In genomic region chr16:84324439-84325262, GRCh38 we compare ENCODE assay signal across 16 cellular contexts. TPM values are rescaled to one million over a fixed set of nuclear protein-coding genes. Genes with fewer than 3 reads are reported as not detected.
"Had no signal": no experiment of that assay in that cellular context is flagged by ENCODE, and none has a peak within 500 bp of the region (broad histone marks: within the 10 kb centered on the region; RNA-seq: fewer than 3 reads in every experiment).

No MANE protein-coding gene starts in this region.

- H3K9me3 Mint-ChIP-seq: activated naive CD4-positive, alpha-beta T cell treated with anti-CD3 and anti-CD28 coated beads, Interleukin-2, amount 50 U/mL, for 72 hours; activated T-cell treated with anti-CD3 and anti-CD28 coated beads, Interleukin-2, amount 50 U/mL, for 24 hours; natural killer cell treated with Interleukin-12 subunit alpha and Interleukin-12 subunit beta and Interleukin-15 and Interleukin-18, amount 100 ng/mL, for 72 hours had no signal

- H3K27me3 ChIP-seq: tibial artery had no signal

- DNase-seq: activated CD4-positive, alpha-beta T cell treated with anti-CD3 and anti-CD28 coated beads, Interleukin-2, amount 50 U/mL, for 48 hours; activated CD8-positive, alpha-beta memory T cell treated with anti-CD3 and anti-CD28 coated beads, Interleukin-2, amount 10 ng/mL, durations not matched to agents 7 days and 5 days; activated effector memory CD4-positive, alpha-beta T cell treated with anti-CD3 and anti-CD28 coated beads, Interleukin-2, amount 50 U/mL, for 16 hours; activated T-cell treated with anti-CD3 and anti-CD28 coated beads, Interleukin-2, amount 50 U/mL, for 24 hours; anterior cingulate cortex; esophagus squamous epithelium; foreskin keratinocyte; head of caudate nucleus; islet precursor cell; stimulated activated CD4-positive, alpha-beta T cell treated with anti-CD3 and anti-CD28 coated beads, Interleukin-15, amount 100 ng/mL, for 24 hours; tibial artery had no signal

- H3K36me3 Mint-ChIP-seq: activated CD8-positive, alpha-beta memory T cell treated with anti-CD3 and anti-CD28 coated beads, Interleukin-2, amount 10 ng/mL, durations not matched to agents 7 days and 5 days; activated naive CD4-positive, alpha-beta T cell treated with anti-CD3 and anti-CD28 coated beads, Interleukin-2, amount 50 U/mL, for 72 hours; natural killer cell treated with Interleukin-12 subunit alpha and Interleukin-12 subunit beta and Interleukin-15 and Interleukin-18, amount 100 ng/mL, for 72 hours had no signal

- H3K9me3 ChIP-seq: esophagus squamous epithelium, prostate gland, tibial artery had no signal

- H3K4me3 ChIP-seq: cardiac muscle cell, esophagus squamous epithelium, prostate gland, tibial artery had no signal

- H3K27ac ChIP-seq: cardiac muscle cell, esophagus squamous epithelium, foreskin keratinocyte, prostate gland, tibial artery had no signal

- H3K4me1 ChIP-seq: esophagus squamous epithelium, foreskin keratinocyte, prostate gland, tibial artery had no signal

- H3K4me3 Mint-ChIP-seq: activated CD8-positive, alpha-beta memory T cell treated with anti-CD3 and anti-CD28 coated beads, Interleukin-2, amount 10 ng/mL, durations not matched to agents 7 days and 5 days; activated T-cell treated with anti-CD3 and anti-CD28 coated beads, Interleukin-2, amount 50 U/mL, for 24 hours; natural killer cell treated with Interleukin-12 subunit alpha and Interleukin-12 subunit beta and Interleukin-15 and Interleukin-18, amount 100 ng/mL, for 72 hours had no signal

- H3K27me3 Mint-ChIP-seq: activated T-cell treated with anti-CD3 and anti-CD28 coated beads, Interleukin-2, amount 50 U/mL, for 24 hours; natural killer cell treated with Interleukin-12 subunit alpha and Interleukin-12 subunit beta and Interleukin-15 and Interleukin-18, amount 100 ng/mL, for 72 hours had no signal

- H3K36me3 ChIP-seq: cardiac muscle cell, esophagus squamous epithelium, prostate gland had no signal

- H3K27ac Mint-ChIP-seq: activated CD8-positive, alpha-beta memory T cell treated with anti-CD3 and anti-CD28 coated beads, Interleukin-2, amount 10 ng/mL, durations not matched to agents 7 days and 5 days; activated naive CD4-positive, alpha-beta T cell treated with anti-CD3 and anti-CD28 coated beads, Interleukin-2, amount 50 U/mL, for 72 hours; activated T-cell treated with anti-CD3 and anti-CD28 coated beads, Interleukin-2, amount 50 U/mL, for 24 hours; natural killer cell treated with Interleukin-12 subunit alpha and Interleukin-12 subunit beta and Interleukin-15 and Interleukin-18, amount 100 ng/mL, for 72 hours had no signal

- H3K4me1 Mint-ChIP-seq: activated CD8-positive, alpha-beta memory T cell treated with anti-CD3 and anti-CD28 coated beads, Interleukin-2, amount 10 ng/mL, durations not matched to agents 7 days and 5 days had no signal

RNA-seq across cellular contexts. Expression of gene WFDC1, which starts 30.0 kb away (rescaled TPM):
- total RNA-seq: activated CD8-positive, alpha-beta memory T cell treated with anti-CD3 and anti-CD28 coated beads, Interleukin-2, amount 10 ng/mL, durations not matched to agents 7 days and 5 days; activated naive CD4-positive, alpha-beta T cell treated with anti-CD3 and anti-CD28 coated beads, Interleukin-2, amount 50 U/mL, for 72 hours; foreskin keratinocyte; natural killer cell treated with Interleukin-12 subunit alpha and Interleukin-12 subunit beta and Interleukin-15 and Interleukin-18, amount 100 ng/mL, for 72 hours; T-helper 2 cell treated with Interferon-gamma antibody and Interleukin-4, amounts not matched to agents 100 ng/mL and 5 ng/mL, for 36 hours had no signal
- polyA plus RNA-seq: foreskin keratinocyte had no signal

RNA-seq across cellular contexts. Expression of gene ATP2C2, which starts 43.7 kb away (rescaled TPM):
- total RNA-seq: activated CD8-positive, alpha-beta memory T cell treated with anti-CD3 and anti-CD28 coated beads, Interleukin-2, amount 10 ng/mL, durations not matched to agents 7 days and 5 days; activated naive CD4-positive, alpha-beta T cell treated with anti-CD3 and anti-CD28 coated beads, Interleukin-2, amount 50 U/mL, for 72 hours; cardiac muscle cell; natural killer cell treated with Interleukin-12 subunit alpha and Interleukin-12 subunit beta and Interleukin-15 and Interleukin-18, amount 100 ng/mL, for 72 hours; T-helper 2 cell treated with Interferon-gamma antibody and Interleukin-4, amounts not matched to agents 100 ng/mL and 5 ng/mL, for 36 hours had no signal
